In the genomic region with DNA sequence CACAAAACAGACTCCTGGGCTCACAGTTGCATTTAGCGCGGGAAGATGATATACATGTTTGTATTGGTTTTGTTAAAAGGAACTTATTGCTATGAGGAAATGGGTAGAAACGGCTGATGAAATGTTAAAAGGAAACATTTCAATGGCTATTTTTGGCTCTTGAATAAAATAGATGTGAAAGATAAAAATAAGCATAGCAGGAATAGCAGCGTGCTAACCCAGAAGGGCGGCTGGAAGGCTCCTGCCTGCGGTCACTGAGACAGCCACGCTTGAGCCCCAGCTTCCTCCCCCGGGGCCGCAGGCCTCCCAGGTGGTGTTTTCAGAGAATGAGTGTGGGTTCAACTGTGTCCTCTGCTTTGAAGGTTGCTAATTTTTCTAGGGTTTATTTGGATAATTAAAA, we compare ENCODE assay signal across 9 cellular contexts.
DNase-seq lines count a peak whose midpoint lies in the region; ATAC-seq and TF ChIP-seq lines count a peak whose summit lies in the region.
"Had no signal": no experiment of that assay in that cellular context is flagged by ENCODE, and none has a peak within 500 bp of the region (broad histone marks: within the 10 kb centered on the region; RNA-seq: fewer than 3 reads in every experiment).

No MANE protein-coding gene starts in this region.

- TF ChIP-seq CTCF in OCI-LY1 (IDR thresholded peaks at IDR 0.05; ENCODE audit: low read length) = no peak

- no peak overlapping the region for H3K9ac ChIP-seq in OCI-LY1 (ENCODE audit: low read length)

- peak overlapping the region; percentile 92 for H3K27ac Mint-ChIP-seq in stimulated activated naive B cell treated with anti-CD40 and anti-IgM and Interleukin-4, amounts not matched to agents 10 μg/mL and 1 μg/mL and 100 μg/mL, for 72 hours

- H3K27me3 Mint-ChIP-seq in stimulated activated naive B cell treated with anti-CD40 and anti-IgM and Interleukin-4, amounts not matched to agents 10 μg/mL and 1 μg/mL and 100 μg/mL, for 72 hours = peaks cover 0 to 7% of the 10 kb centered on the region in 2 donors

- H4K20me1 ChIP-seq in OCI-LY1 (ENCODE audit: insufficient read depth, low read length) = no peaks in the 10 kb centered on the region

- H3K4me1 Mint-ChIP-seq in stimulated activated naive B cell treated with anti-CD40 and anti-IgM and Interleukin-4, amounts not matched to agents 10 μg/mL and 1 μg/mL and 100 μg/mL, for 72 hours = peaks cover 41 to 68% of the 10 kb centered on the region in 2 donors

- H3K9me3 Mint-ChIP-seq in stimulated activated naive B cell treated with anti-CD40 and anti-IgM and Interleukin-4, amounts not matched to agents 10 μg/mL and 1 μg/mL and 100 μg/mL, for 72 hours = no peaks in the 10 kb centered on the region

- no peak overlapping the region for H2AFZ ChIP-seq in OCI-LY1 (ENCODE audit: low read length)

- H3K36me3 ChIP-seq in OCI-LY1 (ENCODE audit: insufficient read depth, low read length) = peaks cover 21% of the 10 kb centered on the region

- H3K9me3 ChIP-seq in OCI-LY1 (ENCODE audit: low read length) = no peaks in the 10 kb centered on the region

- DNase-seq in SIG-M5 treated with dmso at 0.1 percent for 504 hours (lab: John Stamatoyannopoulos, UW; ENCODE audit: unreplicated experiment) (peak; percentile 15), SIG-M5 (lab: John Stamatoyannopoulos, UW) (no peak), NCI-H2029 (lab: John Stamatoyannopoulos, UW) (no peak), COR-L47 (lab: John Stamatoyannopoulos, UW) (no peak), hippocampal formation (lab: John Stamatoyannopoulos, UW) (no peak)
- peak; percentile 78 for DNase-seq in stimulated activated naive B cell treated with anti-CD40 and anti-IgM and Interleukin-4, amounts not matched to agents 10 μg/mL and 1 μg/mL and 100 μg/mL, for 72 hours

- no peak overlapping the region for H3K4me3 ChIP-seq in OCI-LY1 (ENCODE audit: low read depth, low read length, poor library complexity, severe bottlenecking)

- no peaks in the 10 kb centered on the region for H3K27me3 ChIP-seq in OCI-LY1 (ENCODE audit: insufficient read depth, low read length)

- H3K79me2 ChIP-seq in OCI-LY1 (ENCODE audit: insufficient read depth, low read length) = no peaks in the 10 kb centered on the region

- 0 out of 2 replicates have a peak overlapping the region, but pooled peaks have one; percentile 14 for H3K4me2 ChIP-seq in OCI-LY1 (ENCODE audit: low read length)

- H3K9me2 ChIP-seq in OCI-LY1 (ENCODE audit: low read depth, low read length) = no peaks in the 10 kb centered on the region

- peak overlapping the region; percentile 69 to 75 for H3K4me3 Mint-ChIP-seq in stimulated activated naive B cell treated with anti-CD40 and anti-IgM and Interleukin-4, amounts not matched to agents 10 μg/mL and 1 μg/mL and 100 μg/mL, for 72 hours

- no peaks in the 10 kb centered on the region; the same call in 1 of the 2 replicates for H3F3A ChIP-seq in OCI-LY1 (ENCODE audit: insufficient read depth, low read length)

- peak; percentile 79 for ATAC-seq in HG02938 (IDR thresholded peaks at IDR 0.05; ENCODE audit: unreplicated experiment)
- ATAC-seq in stimulated activated naive B cell treated with anti-CD40 and anti-IgM and Interleukin-4, amounts not matched to agents 10 μg/mL and 1 μg/mL and 100 μg/mL, for 72 hours (replicated peaks) = peak; percentile 77 to 78

- peaks cover 37% of the 10 kb centered on the region for H3K4me1 ChIP-seq in OCI-LY1 (ENCODE audit: insufficient read depth, low read length, severe bottlenecking)

- no peak overlapping the region for H3K27ac ChIP-seq in OCI-LY1 (ENCODE audit: low read depth, low read length, poor library complexity, severe bottlenecking)
- H3K27ac ChIP-seq: 22Rv1 had no signal

- peaks cover 29 to 54% of the 10 kb centered on the region in 2 donors for H3K36me3 Mint-ChIP-seq in stimulated activated naive B cell treated with anti-CD40 and anti-IgM and Interleukin-4, amounts not matched to agents 10 μg/mL and 1 μg/mL and 100 μg/mL, for 72 hours

Comparison
In these comparisons a context has a peak if more than half of its experiments do, and no peak if none do; other contexts are left out.
1. DNase-seq: peak in SIG-M5 treated with dmso at 0.1 percent for 504 hours (single experiment) and stimulated activated naive B cell treated with anti-CD40 and anti-IgM and Interleukin-4, amounts not matched to agents 10 μg/mL and 1 μg/mL and 100 μg/mL, for 72 hours (single experiment); none in SIG-M5 (single experiment), NCI-H2029 (single experiment), COR-L47 (single experiment) and hippocampal formation (0 of 2).